ENCODE assay signal across 35 cellular contexts in genomic region chr2:229300371-229300770, GRCh38. TPM values are rescaled to one million over a fixed set of nuclear protein-coding genes. Genes with fewer than 3 reads are reported as not detected.
"Had no signal": no experiment of that assay in that cellular context is flagged by ENCODE, and none has a peak within 500 bp of the region (broad histone marks: within the 10 kb centered on the region; RNA-seq: fewer than 3 reads in every experiment).

No MANE protein-coding gene starts in this region.

- H3K4me1 Mint-ChIP-seq: activated CD4-positive, alpha-beta T cell treated with anti-CD3 and anti-CD28 coated beads, Interleukin-2, amount 10 ng/mL, durations not matched to agents 24 days and 14 days; activated naive CD8-positive, alpha-beta T cell treated with anti-CD3 and anti-CD28 coated beads for 36 hours; activated T-helper 17 cell treated with anti-CD3 and anti-CD28 coated beads, Interleukin-2, amount 50 U/mL, for 72 hours had no signal

- H3K27me3 ChIP-seq: body of pancreas, MG63 had no signal

- H3K4me1 ChIP-seq: body of pancreas had no signal

- H3K27ac ChIP-seq: PC-9, RWPE1, SK-N-MC had no signal

- H3K9me3 ChIP-seq: body of pancreas had no signal

- H3K36me3 Mint-ChIP-seq: activated naive CD8-positive, alpha-beta T cell treated with anti-CD3 and anti-CD28 coated beads for 36 hours had no signal

- H3K36me3 ChIP-seq: MG63 had no signal

- H3K27ac Mint-ChIP-seq: activated CD4-positive, alpha-beta T cell treated with anti-CD3 and anti-CD28 coated beads, Interleukin-2, amount 10 ng/mL, durations not matched to agents 24 days and 14 days; activated CD8-positive, alpha-beta T cell treated with anti-CD3 and anti-CD28 coated beads for 36 hours; activated naive CD8-positive, alpha-beta T cell treated with anti-CD3 and anti-CD28 coated beads for 36 hours; activated T-cell treated with anti-CD3 and anti-CD28 coated beads, Interleukin-2, amount 50 U/mL, for 72 hours; activated T-helper 17 cell treated with anti-CD3 and anti-CD28 coated beads, Interleukin-2, amount 50 U/mL, for 72 hours; T-helper 1 cell treated with Interleukin-12 subunit alpha and Interleukin-12 subunit beta and Interleukin-4 antibody, amounts not matched to agents 30 μg/mL and 1 μg/mL, for 36 hours; T-helper 2 cell treated with Interferon-gamma antibody and Interleukin-4, amounts not matched to agents 5 μg/mL and 100 μg/mL, for 36 hours had no signal

- ATAC-seq: activated CD8-positive, alpha-beta T cell treated with anti-CD3 and anti-CD28 coated beads for 36 hours; activated T-cell treated with anti-CD3 and anti-CD28 coated beads, Interleukin-2, amount 50 U/mL, for 72 hours; activated T-helper 17 cell treated with anti-CD3 and anti-CD28 coated beads, Interleukin-2, amount 50 U/mL, for 72 hours; body of pancreas had no signal

- H3K4me3 Mint-ChIP-seq: activated CD4-positive, alpha-beta T cell treated with anti-CD3 and anti-CD28 coated beads, Interleukin-2, amount 10 ng/mL, durations not matched to agents 24 days and 14 days; activated CD8-positive, alpha-beta T cell treated with anti-CD3 and anti-CD28 coated beads for 36 hours; activated naive CD8-positive, alpha-beta T cell treated with anti-CD3 and anti-CD28 coated beads for 36 hours; activated T-cell treated with anti-CD3 and anti-CD28 coated beads, Interleukin-2, amount 50 U/mL, for 72 hours; activated T-helper 17 cell treated with anti-CD3 and anti-CD28 coated beads, Interleukin-2, amount 50 U/mL, for 72 hours; T-helper 1 cell treated with Interleukin-12 subunit alpha and Interleukin-12 subunit beta and Interleukin-4 antibody, amounts not matched to agents 30 μg/mL and 1 μg/mL, for 36 hours; T-helper 2 cell treated with Interferon-gamma antibody and Interleukin-4, amounts not matched to agents 5 μg/mL and 100 μg/mL, for 36 hours had no signal

- DNase-seq: activated CD4-positive, alpha-beta T cell treated with anti-CD3 and anti-CD28 coated beads, Interleukin-2, amount 10 ng/mL, durations not matched to agents 24 days and 14 days; activated CD4-positive, alpha-beta T cell treated with anti-CD3 and anti-CD28 coated beads, Interleukin-2, amount 50 U/mL, for 4 hours; activated CD8-positive, alpha-beta T cell treated with anti-CD3 and anti-CD28 coated beads for 36 hours; activated effector memory CD4-positive, alpha-beta T cell treated with anti-CD3 and anti-CD28 coated beads, Interleukin-2, amount 50 U/mL, for 16 hours; activated naive CD4-positive, alpha-beta T cell; activated naive CD4-positive, alpha-beta T cell treated with anti-CD3 and anti-CD28 coated beads, Interleukin-2, amount 50 U/mL, for 16 hours; activated naive CD8-positive, alpha-beta T cell treated with anti-CD3 and anti-CD28 coated beads for 36 hours; activated T-cell treated with anti-CD3 and anti-CD28 coated beads, Interleukin-2, amount 50 U/mL, for 1 hour; activated T-cell treated with anti-CD3 and anti-CD28 coated beads, Interleukin-2, amount 50 U/mL, for 72 hours; amygdala; body of pancreas; caudate nucleus; cerebellar nuclear complex; Karpas-422; KBM-7; NCI-H1048; NCI-H1105 treated with DMSO at 0.1 percent for 48 hours; NCI-H1436; NCI-H1694; NCI-H1930; NCI-H2081 treated with DMSO at 0.1 percent for 48 hours; NCI-H226; NCI-H446 treated with DMSO at 0.1 percent for 48 hours; NCI-H524; NCI-H69; PC-9; Right ventricle myocardium superior had no signal

- H3K9me3 Mint-ChIP-seq: activated CD4-positive, alpha-beta T cell treated with anti-CD3 and anti-CD28 coated beads, Interleukin-2, amount 10 ng/mL, durations not matched to agents 24 days and 14 days; activated CD8-positive, alpha-beta T cell treated with anti-CD3 and anti-CD28 coated beads for 36 hours; activated naive CD8-positive, alpha-beta T cell treated with anti-CD3 and anti-CD28 coated beads for 36 hours; activated T-cell treated with anti-CD3 and anti-CD28 coated beads, Interleukin-2, amount 50 U/mL, for 72 hours; activated T-helper 17 cell treated with anti-CD3 and anti-CD28 coated beads, Interleukin-2, amount 50 U/mL, for 72 hours; T-helper 2 cell treated with Interferon-gamma antibody and Interleukin-4, amounts not matched to agents 5 μg/mL and 100 μg/mL, for 36 hours had no signal

- H3K4me3 ChIP-seq: body of pancreas, MG63, PC-9, SK-N-MC had no signal

- H3K27me3 Mint-ChIP-seq: activated CD4-positive, alpha-beta T cell treated with anti-CD3 and anti-CD28 coated beads, Interleukin-2, amount 10 ng/mL, durations not matched to agents 24 days and 14 days; activated CD8-positive, alpha-beta T cell treated with anti-CD3 and anti-CD28 coated beads for 36 hours had no signal

RNA-seq across cellular contexts. Expression of gene PID1, which starts 29.3 kb away (rescaled TPM):
- total RNA-seq: activated CD4-positive, alpha-beta T cell treated with anti-CD3 and anti-CD28 coated beads, Interleukin-2, amount 10 ng/mL, durations not matched to agents 24 days and 14 days; activated CD8-positive, alpha-beta memory T cell treated with anti-CD3 and anti-CD28 coated beads for 36 hours; activated CD8-positive, alpha-beta T cell treated with anti-CD3 and anti-CD28 coated beads for 36 hours; activated naive CD8-positive, alpha-beta T cell treated with anti-CD3 and anti-CD28 coated beads for 36 hours; activated T-cell treated with anti-CD3 and anti-CD28 coated beads, Interleukin-2, amount 50 U/mL, for 72 hours; activated T-helper 17 cell treated with anti-CD3 and anti-CD28 coated beads, Interleukin-2, amount 50 U/mL, for 72 hours; OCI-LY7; PC-9 had no signal
